ENCODE assay signal across 8 cellular contexts in genomic region chr13:113364371-113364932, GRCh38. TPM values are rescaled to one million over a fixed set of nuclear protein-coding genes. Genes with fewer than 3 reads are reported as not detected.
DNase-seq lines count a peak whose midpoint lies in the region; ATAC-seq and TF ChIP-seq lines count a peak whose summit lies in the region.
"Had no signal": no experiment of that assay in that cellular context is flagged by ENCODE, and none has a peak within 500 bp of the region (broad histone marks: within the 10 kb centered on the region; RNA-seq: fewer than 3 reads in every experiment).

No MANE protein-coding gene starts in this region.

- TF ChIP-seq CTCF in KMS-11 (conservative IDR thresholded peaks at IDR 0.05; ENCODE audit: low read depth, low read length) (no peak), mesothelial cell of epicardium (IDR thresholded peaks at IDR 0.05; ENCODE audit: unreplicated experiment) (no peak), type B pancreatic cell (conservative IDR thresholded peaks at IDR 0.05) (no peak), MM.1S (IDR thresholded peaks at IDR 0.05; ENCODE audit: low read length) (no peak)

- ATAC-seq in central memory CD8-positive, alpha-beta T cell (replicated peaks; ENCODE audit: extremely low read depth, poor library complexity, severe bottlenecking) = no peak

- peaks cover 38% of the 10 kb centered on the region for H3K27me3 Mint-ChIP-seq in central memory CD8-positive, alpha-beta T cell
- H3K27me3 Mint-ChIP-seq in mesothelial cell of epicardium (ENCODE audit: low read depth) (peaks cover 3% of the 10 kb centered on the region), type B pancreatic cell (no peaks in the 10 kb centered on the region)

- no peaks in the 10 kb centered on the region for H4K20me1 ChIP-seq in KMS-11 (ENCODE audit: insufficient read depth)
- H4K20me1 ChIP-seq in MM.1S (ENCODE audit: insufficient read depth, low read length) = no peaks in the 10 kb centered on the region

- H3K4me1 ChIP-seq in KMS-11 (ENCODE audit: low read depth, poor library complexity, severe bottlenecking) (no peaks in the 10 kb centered on the region), MM.1S (ENCODE audit: low read length) (no peaks in the 10 kb centered on the region)

- no peaks in the 10 kb centered on the region for H3K9me3 Mint-ChIP-seq in central memory CD8-positive, alpha-beta T cell
- H3K9me3 Mint-ChIP-seq in mesothelial cell of epicardium (no peaks in the 10 kb centered on the region), type B pancreatic cell (no peaks in the 10 kb centered on the region)

- DNase-seq in central memory CD8-positive, alpha-beta T cell (ENCODE audit: low spot score in 2 of 2) = no peak
- DNase-seq in mesothelial cell of epicardium (ENCODE audit: low spot score in 2 of 2, unreplicated experiment in 2 of 2) = peak in 1 of 2 experiments; percentile 63
- DNase-seq in type B pancreatic cell (ENCODE audit: extremely low spot score, unreplicated experiment) = peak; percentile 70
- DNase-seq in NCI-H1048 (lab: John Stamatoyannopoulos, UW) = no peak
- DNase-seq in MM.1S = no peak
- DNase-seq in effector CD8-positive, alpha-beta T cell (lab: John Stamatoyannopoulos, UW) = no peak

- no peak overlapping the region for H3K9ac ChIP-seq in KMS-11
- H3K9ac ChIP-seq in MM.1S (ENCODE audit: low read length) = no peak overlapping the region

- H3F3A ChIP-seq in MM.1S (ENCODE audit: insufficient read depth, low read length) = no peaks in the 10 kb centered on the region

- H3K4me1 Mint-ChIP-seq in central memory CD8-positive, alpha-beta T cell = peaks cover 4% of the 10 kb centered on the region
- H3K4me1 Mint-ChIP-seq in mesothelial cell of epicardium (peaks cover 3% of the 10 kb centered on the region), type B pancreatic cell (ENCODE audit: unreplicated experiment) (no peaks in the 10 kb centered on the region)

- H2AFZ ChIP-seq in KMS-11 (ENCODE audit: low read depth) (peak overlapping the region; percentile 67), MM.1S (ENCODE audit: low read length) (no peak overlapping the region)

- H3K79me2 ChIP-seq in KMS-11 (ENCODE audit: insufficient read depth, low read depth) (no peaks in the 10 kb centered on the region), MM.1S (ENCODE audit: low read length) (no peaks in the 10 kb centered on the region)

- H3K4me2 ChIP-seq in KMS-11 (peak overlapping the region; percentile 73), MM.1S (ENCODE audit: low read depth, low read length) (no peak overlapping the region)

- H3K9me2 ChIP-seq in MM.1S (replicated peaks; ENCODE audit: insufficient read depth, low read length) = no peaks in the 10 kb centered on the region

- H3K27me3 ChIP-seq in KMS-11 (ENCODE audit: insufficient read depth, low read depth) = no peaks in the 10 kb centered on the region
- peaks cover 70% of the 10 kb centered on the region for H3K27me3 ChIP-seq in MM.1S (replicated peaks; ENCODE audit: insufficient read depth, low read length)

- H3K9me3 ChIP-seq in MM.1S (replicated peaks; ENCODE audit: insufficient read depth, low read length) = no peaks in the 10 kb centered on the region

- H3K27ac ChIP-seq in KMS-11 (no peak overlapping the region), MM.1S (ENCODE audit: low read length) (no peak overlapping the region)
- H3K27ac ChIP-seq: HL-60 had no signal

- H3K36me3 ChIP-seq in KMS-11 (ENCODE audit: insufficient read depth) (no peaks in the 10 kb centered on the region), MM.1S (replicated peaks; ENCODE audit: insufficient read depth, low read length) (no peaks in the 10 kb centered on the region)

- H3K27ac Mint-ChIP-seq in central memory CD8-positive, alpha-beta T cell (ENCODE audit: low read depth) = no peak overlapping the region
- H3K27ac Mint-ChIP-seq in mesothelial cell of epicardium = no peak overlapping the region
- H3K27ac Mint-ChIP-seq in type B pancreatic cell = no peak overlapping the region

- H3K4me3 ChIP-seq in KMS-11 (IDR thresholded peaks at IDR 0.05; ENCODE audit: insufficient read depth, low read depth, low read length) (no peak overlapping the region), MM.1S (ENCODE audit: low read length) (no peak overlapping the region)

- H3K36me3 Mint-ChIP-seq in central memory CD8-positive, alpha-beta T cell (ENCODE audit: insufficient read depth) = peaks cover 3% of the 10 kb centered on the region
- H3K36me3 Mint-ChIP-seq in mesothelial cell of epicardium = no peaks in the 10 kb centered on the region
- no peaks in the 10 kb centered on the region for H3K36me3 Mint-ChIP-seq in type B pancreatic cell

- H3K4me3 Mint-ChIP-seq in central memory CD8-positive, alpha-beta T cell = peak overlapping the region; percentile 65
- H3K4me3 Mint-ChIP-seq in mesothelial cell of epicardium = peak overlapping the region; percentile 51
- peak overlapping the region; percentile 31 for H3K4me3 Mint-ChIP-seq in type B pancreatic cell

RNA-seq across cellular contexts. Expression of gene GRTP1, which starts 0.5 kb away (rescaled TPM):
- total RNA-seq in mesothelial cell of epicardium (13.6 to 14.7 TPM (median 13.7 TPM) in 3 replicates), type B pancreatic cell (ENCODE audit: low replicate concordance) (19.0 and 22.4 TPM in 2 replicates)
